Comparison of ENCODE assay signal across 7 cellular contexts in the genomic region with DNA sequence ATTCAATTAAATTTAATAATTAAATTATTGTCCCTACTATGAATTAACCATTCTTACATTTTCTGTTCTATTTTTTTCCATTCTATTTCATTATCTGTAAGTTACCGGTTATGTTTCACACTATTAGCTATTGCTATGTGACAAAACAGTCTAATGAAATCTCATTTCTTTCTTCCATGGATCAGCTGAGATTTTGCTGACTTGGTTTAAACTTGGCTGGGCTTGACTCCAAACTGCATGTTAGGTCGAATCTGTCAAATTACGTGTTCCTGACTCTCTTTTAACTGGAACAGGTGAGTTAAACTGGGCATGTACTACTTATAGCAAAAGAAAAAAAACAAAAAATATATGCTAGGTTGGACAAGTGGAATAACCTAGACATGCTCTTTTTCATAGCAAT.
"Had no signal": no experiment of that assay in that cellular context is flagged by ENCODE, and none has a peak within 500 bp of the region (broad histone marks: within the 10 kb centered on the region; RNA-seq: fewer than 3 reads in every experiment).

No MANE protein-coding gene starts in this region.

- FAIRE-seq: HTR-8/SVneo had no signal

- DNase-seq: Karpas-422, KBM-7, KG1 had no signal

- H3K4me1 Mint-ChIP-seq: IgD-negative memory B cell had no signal

- H3K4me2 ChIP-seq: KMS-11 had no signal

- H3K27ac Mint-ChIP-seq: IgD-negative memory B cell had no signal

- H3K27ac ChIP-seq: HL-60, KMS-11 had no signal

- H3K4me3 Mint-ChIP-seq: IgD-negative memory B cell had no signal

- H3K9ac ChIP-seq: KMS-11 had no signal

- H3K36me3 Mint-ChIP-seq: IgD-negative memory B cell had no signal

- H3K27me3 Mint-ChIP-seq: IgD-negative memory B cell had no signal
